ENCODE assay signal across 19 cellular contexts in genomic region chr1:55604749-55605148, GRCh38.
DNase-seq lines count a peak whose midpoint lies in the region; ATAC-seq and TF ChIP-seq lines count a peak whose summit lies in the region.
"Had no signal": no experiment of that assay in that cellular context is flagged by ENCODE, and none has a peak within 500 bp of the region (broad histone marks: within the 10 kb centered on the region; RNA-seq: fewer than 3 reads in every experiment).

No MANE protein-coding gene starts in this region.

- peaks cover 16% of the 10 kb centered on the region for H3K9me3 Mint-ChIP-seq in nephron
- H3K9me3 Mint-ChIP-seq: CD8-positive, alpha-beta T cell had no signal

- H3K36me3 ChIP-seq in cardiac muscle cell (no peaks in the 10 kb centered on the region), vagina (no peaks in the 10 kb centered on the region), BE2C (no peaks in the 10 kb centered on the region)
- H3K36me3 ChIP-seq: MG63 had no signal

- intact Hi-C loops in Right ventricle myocardium inferior (cut with DNase I) = no loop called here
- intact Hi-C loops in cardiac septum (cut with DNase I) = no loop called here
- intact Hi-C loops in vagina (cut with DNase I) = no loop called here

- H3K4me1 ChIP-seq in cardiac muscle cell (ENCODE audit: low read depth) (peaks cover 10% of the 10 kb centered on the region), vagina (peaks cover 8% of the 10 kb centered on the region), BE2C (no peaks in the 10 kb centered on the region)

- H3K4me3 ChIP-seq in cardiac muscle cell (no peak overlapping the region), vagina (no peak overlapping the region), BE2C (ENCODE audit: low read depth, low read length) (no peak overlapping the region)
- H3K4me3 ChIP-seq: MG63 had no signal

- no peak for TF ChIP-seq CTCF in cardiac muscle cell (IDR thresholded peaks at IDR 0.05; ENCODE audit: low read depth, low read length)
- no peak for TF ChIP-seq CTCF in nephron (IDR thresholded peaks at IDR 0.05; ENCODE audit: unreplicated experiment in 3 of 3)
- no peak for TF ChIP-seq CTCF in vagina (IDR thresholded peaks at IDR 0.05)
- TF ChIP-seq CTCF in BE2C (IDR thresholded peaks at IDR 0.05; ENCODE audit: low read depth, low read length) = no peak

- H3K36me3 Mint-ChIP-seq in nephron (ENCODE audit: low read depth) = peaks cover 7% of the 10 kb centered on the region
- H3K36me3 Mint-ChIP-seq: CD8-positive, alpha-beta T cell had no signal

- ATAC-seq in Right ventricle myocardium inferior = peak; percentile 89
- ATAC-seq in GM19395 (IDR thresholded peaks at IDR 0.05; ENCODE audit: unreplicated experiment) = no peak
- ATAC-seq: CD8-positive, alpha-beta T cell had no signal

- peak overlapping the region in 2 of 3 experiments; percentile 75 to 88 for H3K27ac Mint-ChIP-seq in nephron
- H3K27ac Mint-ChIP-seq: CD8-positive, alpha-beta T cell; H9 had no signal

- H3K4me3 Mint-ChIP-seq in nephron = no peak overlapping the region
- H3K4me3 Mint-ChIP-seq: CD8-positive, alpha-beta T cell; H9 had no signal

- H3K27ac ChIP-seq in cardiac muscle cell (no peak overlapping the region), vagina (peak overlapping the region; percentile 37)
- H3K27ac ChIP-seq: 22Rv1 had no signal

- H3K27me3 Mint-ChIP-seq in nephron (ENCODE audit: low read depth) = no peaks in the 10 kb centered on the region

- peaks cover 36% of the 10 kb centered on the region for H3K4me1 Mint-ChIP-seq in nephron

- H3K9me3 ChIP-seq in cardiac muscle cell (ENCODE audit: low read depth) (no peaks in the 10 kb centered on the region), vagina (no peaks in the 10 kb centered on the region), BE2C (no peaks in the 10 kb centered on the region)

- no peak for TF ChIP-seq POLR2A in vagina (IDR thresholded peaks at IDR 0.05)

- DNase-seq in Right ventricle myocardium inferior (ENCODE audit: missing footprints) (no peak), cardiac septum (ENCODE audit: low spot score) (no peak), cardiac muscle cell (ENCODE audit: low read depth in 1 of 2, low spot score in 1 of 2) (peak; percentile 23 to 64), vagina (ENCODE audit: extremely low spot score in 2 of 2) (no peak), HT-29 (ENCODE audit: low spot score) (no peak), BE2C (no peak)
- DNase-seq: CD8-positive, alpha-beta T cell; DMS79; H9; MG63; NCI-H1105; NCI-H1694; NCI-H2107; NCI-H226; NCI-H526; RPMI8226 had no signal

- H3K27me3 ChIP-seq in cardiac muscle cell (no peaks in the 10 kb centered on the region), vagina (no peaks in the 10 kb centered on the region), BE2C (no peaks in the 10 kb centered on the region)
- H3K27me3 ChIP-seq: MG63 had no signal

Comparison
In these comparisons a context has a peak if more than half of its experiments do, and no peak if none do; other contexts are left out.
1. DNase-seq: peak in cardiac muscle cell (2 of 2); none in Right ventricle myocardium inferior (single experiment), cardiac septum (single experiment), vagina (0 of 2), HT-29 (single experiment) and BE2C (single experiment).